ENCODE assay signal across 8 cellular contexts in the genomic region with DNA sequence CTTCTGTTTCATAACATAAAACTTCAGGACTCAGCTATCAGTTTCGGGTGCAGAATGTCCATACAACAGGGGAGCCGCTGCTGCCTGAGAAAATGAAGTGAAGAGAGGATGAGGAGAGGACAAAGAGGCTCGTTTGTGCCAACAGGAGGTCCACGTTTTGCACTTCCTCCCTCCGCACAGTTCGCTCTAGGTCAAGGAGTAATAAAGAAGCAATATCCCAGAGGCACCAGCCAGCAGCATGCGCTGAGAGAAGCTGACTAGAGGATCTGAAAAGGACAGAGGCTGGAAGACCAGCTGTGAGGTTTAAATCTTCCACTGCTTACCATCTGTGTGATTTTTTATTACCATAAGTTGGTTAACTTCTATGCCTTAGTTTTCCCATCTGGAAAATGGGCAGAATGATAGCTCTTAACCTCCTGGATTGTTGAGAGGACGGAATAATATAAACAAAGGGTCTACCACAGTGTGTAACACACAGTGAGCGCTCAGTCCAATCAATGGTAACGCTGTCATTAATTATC. TPM values are rescaled to one million over a fixed set of nuclear protein-coding genes. Genes with fewer than 3 reads are reported as not detected.
A peak's percentile ranks its signal among the peaks of the same experiment; 100 is the strongest.
DNase-seq lines count a peak whose midpoint lies in the region; ATAC-seq and TF ChIP-seq lines count a peak whose summit lies in the region.

No MANE protein-coding gene starts in this region.

- TF ChIP-seq CTCF in kidney epithelial cell (IDR thresholded peaks at IDR 0.05; ENCODE audit: insufficient read depth, low read length, poor library complexity, severe bottlenecking), result no peak

- peak overlapping the region; percentile 81 for H3K4me3 Mint-ChIP-seq in activated CD4-positive, alpha-beta T cell treated with anti-CD3 and anti-CD28 coated beads, Interleukin-2, amount 10 ng/mL, durations not matched to agents 7 days and 5 days
- H3K4me3 Mint-ChIP-seq in activated CD8-positive, alpha-beta T cell treated with anti-CD3 and anti-CD28 coated beads, Interleukin-2, amount 10 ng/mL, durations not matched to agents 7 days and 5 days, result peak overlapping the region; percentile 84

- peaks cover 9% of the 10 kb centered on the region for H3K9me3 Mint-ChIP-seq in activated CD4-positive, alpha-beta T cell treated with anti-CD3 and anti-CD28 coated beads, Interleukin-2, amount 10 ng/mL, durations not matched to agents 7 days and 5 days
- H3K9me3 Mint-ChIP-seq in activated CD8-positive, alpha-beta T cell treated with anti-CD3 and anti-CD28 coated beads, Interleukin-2, amount 10 ng/mL, durations not matched to agents 7 days and 5 days (ENCODE audit: insufficient read depth), result peaks cover 5% of the 10 kb centered on the region

- H3K36me3 Mint-ChIP-seq in activated CD4-positive, alpha-beta T cell treated with anti-CD3 and anti-CD28 coated beads, Interleukin-2, amount 10 ng/mL, durations not matched to agents 7 days and 5 days (ENCODE audit: low read depth), result peaks cover 13% of the 10 kb centered on the region
- H3K36me3 Mint-ChIP-seq in activated CD8-positive, alpha-beta T cell treated with anti-CD3 and anti-CD28 coated beads, Interleukin-2, amount 10 ng/mL, durations not matched to agents 7 days and 5 days (ENCODE audit: low read depth), result peaks cover 13% of the 10 kb centered on the region

- CTCF ChIA-PET in activated CD4-positive, alpha-beta T cell treated with anti-CD3 and anti-CD28 coated beads, Interleukin-2, amount 10 ng/mL, durations not matched to agents 7 days and 5 days (lab: Charles Lee), result interaction anchor here (0.9 to 2.2 kb wide), 3 partner anchors 11 to 46 kb away, joined by 3 to 7 read pairs (median 4); no protein-coding TSS in a partner anchor
- CTCF ChIA-PET in activated CD8-positive, alpha-beta T cell treated with anti-CD3 and anti-CD28 coated beads, Interleukin-2, amount 10 ng/mL, durations not matched to agents 7 days and 5 days (lab: Charles Lee), result interaction anchor here (1.0 to 4.0 kb wide), 8 partner anchors 10 to 289 kb away, joined by 3 to 23 read pairs (median 3); partner anchors contain the start of genes VTI1A and ZDHHC6

- no peak for DNase-seq in activated CD4-positive, alpha-beta T cell treated with anti-CD3 and anti-CD28 coated beads, Interleukin-2, amount 10 ng/mL, durations not matched to agents 7 days and 5 days
- DNase-seq in activated CD4-positive, alpha-beta T cell treated with anti-CD3 and anti-CD28 coated beads for 48 hours, result no peak
- no peak for DNase-seq in activated CD8-positive, alpha-beta T cell treated with anti-CD3 and anti-CD28 coated beads, Interleukin-2, amount 10 ng/mL, durations not matched to agents 7 days and 5 days
- no peak for DNase-seq in kidney epithelial cell (ENCODE audit: low read depth)
- DNase-seq in SK-N-DZ (ENCODE audit: low spot score), result no peak

- H3K27ac Mint-ChIP-seq in activated CD4-positive, alpha-beta T cell treated with anti-CD3 and anti-CD28 coated beads, Interleukin-2, amount 10 ng/mL, durations not matched to agents 7 days and 5 days, result peak overlapping the region; percentile 95
- H3K27ac Mint-ChIP-seq in activated CD8-positive, alpha-beta T cell treated with anti-CD3 and anti-CD28 coated beads, Interleukin-2, amount 10 ng/mL, durations not matched to agents 7 days and 5 days, result peak overlapping the region; percentile 94

- H3K4me3 ChIP-seq in kidney epithelial cell (ENCODE audit: low read depth, low read length), result peak overlapping the region; percentile 72
- peak overlapping the region; percentile 74 for H3K4me3 ChIP-seq in thymus (ENCODE audit: low read length)

- peaks cover 3% of the 10 kb centered on the region for H3K4me1 ChIP-seq in thymus (ENCODE audit: control insufficient read depth, insufficient read depth, low read length)

- peaks cover 9% of the 10 kb centered on the region for H3K27me3 Mint-ChIP-seq in activated CD4-positive, alpha-beta T cell treated with anti-CD3 and anti-CD28 coated beads, Interleukin-2, amount 10 ng/mL, durations not matched to agents 7 days and 5 days
- peaks cover 2% of the 10 kb centered on the region for H3K27me3 Mint-ChIP-seq in activated CD8-positive, alpha-beta T cell treated with anti-CD3 and anti-CD28 coated beads, Interleukin-2, amount 10 ng/mL, durations not matched to agents 7 days and 5 days (ENCODE audit: low read depth)

- H3K36me3 ChIP-seq in kidney epithelial cell (ENCODE audit: control insufficient read depth, insufficient read depth, low read length) (no peaks in the 10 kb centered on the region), thymus (ENCODE audit: control insufficient read depth, insufficient read depth) (no peaks in the 10 kb centered on the region)

- POLR2A ChIA-PET in activated CD4-positive, alpha-beta T cell treated with anti-CD3 and anti-CD28 coated beads, Interleukin-2, amount 10 ng/mL, durations not matched to agents 7 days and 5 days (lab: Charles Lee), result no interaction called here
- POLR2A ChIA-PET in activated CD8-positive, alpha-beta T cell treated with anti-CD3 and anti-CD28 coated beads, Interleukin-2, amount 10 ng/mL, durations not matched to agents 7 days and 5 days (lab: Charles Lee), result interaction anchor here (1.1 to 1.4 kb wide), 2 partner anchors 15 to 192 kb away, joined by 4 read pairs; no protein-coding TSS in a partner anchor

- WGBS in thymus, result 47% methylated on average over 10 of the region's 10 CpGs

- no peaks in the 10 kb centered on the region for H3K27me3 ChIP-seq in kidney epithelial cell (ENCODE audit: control insufficient read depth, insufficient read depth, low read length)
- no peaks in the 10 kb centered on the region for H3K27me3 ChIP-seq in thymus (ENCODE audit: control insufficient read depth, insufficient read depth)

- no peak for ATAC-seq in activated CD8-positive, alpha-beta T cell treated with anti-CD3 and anti-CD28 coated beads, Interleukin-2, amount 10 ng/mL, durations not matched to agents 7 days and 5 days
- ATAC-seq in GM18505 (IDR thresholded peaks at IDR 0.05; ENCODE audit: unreplicated experiment) (no peak), HG02610 (IDR thresholded peaks at IDR 0.05; ENCODE audit: unreplicated experiment) (no peak)

- H3K9me3 ChIP-seq in thymus (ENCODE audit: control insufficient read depth), result no peaks in the 10 kb centered on the region

- no peak overlapping the region for H3K27ac ChIP-seq in thymus (ENCODE audit: low read depth)

- peaks cover 34% of the 10 kb centered on the region for H3K4me1 Mint-ChIP-seq in activated CD4-positive, alpha-beta T cell treated with anti-CD3 and anti-CD28 coated beads, Interleukin-2, amount 10 ng/mL, durations not matched to agents 7 days and 5 days
- peaks cover 20% of the 10 kb centered on the region for H3K4me1 Mint-ChIP-seq in activated CD8-positive, alpha-beta T cell treated with anti-CD3 and anti-CD28 coated beads, Interleukin-2, amount 10 ng/mL, durations not matched to agents 7 days and 5 days (ENCODE audit: low read depth)

- TF ChIP-seq POLR2A in GM18505 (IDR thresholded peaks at IDR 0.05; ENCODE audit: borderline replicate concordance, extremely low read depth, insufficient read depth, insufficient read length), result no peak

RNA-seq across cellular contexts. Expression of gene GPAM, which starts 0.7 kb away (rescaled TPM):
- total RNA-seq in activated CD4-positive, alpha-beta T cell treated with anti-CD3 and anti-CD28 coated beads, Interleukin-2, amount 10 ng/mL, durations not matched to agents 7 days and 5 days, result 1 to 10 TPM; 6.5 to 7.5 TPM
- total RNA-seq in activated CD8-positive, alpha-beta T cell treated with anti-CD3 and anti-CD28 coated beads, Interleukin-2, amount 10 ng/mL, durations not matched to agents 7 days and 5 days, result 1 to 10 TPM; 6.1 to 7.1 TPM
- 9.2 and 9.4 TPM in 2 replicates for total RNA-seq in kidney epithelial cell
- polyA plus RNA-seq in thymus, result 3.5 TPM
- 51.4 and 77.1 TPM in 2 replicates for polyA plus RNA-seq in SK-N-DZ (2014; cell fraction: cytosol; rRNA removed)
- polyA plus RNA-seq in SK-N-DZ (2014; cell fraction: nucleus; rRNA removed), result 50.1 and 56.6 TPM in 2 replicates
